ENCODE assay signal across 8 cellular contexts in the genomic region with DNA sequence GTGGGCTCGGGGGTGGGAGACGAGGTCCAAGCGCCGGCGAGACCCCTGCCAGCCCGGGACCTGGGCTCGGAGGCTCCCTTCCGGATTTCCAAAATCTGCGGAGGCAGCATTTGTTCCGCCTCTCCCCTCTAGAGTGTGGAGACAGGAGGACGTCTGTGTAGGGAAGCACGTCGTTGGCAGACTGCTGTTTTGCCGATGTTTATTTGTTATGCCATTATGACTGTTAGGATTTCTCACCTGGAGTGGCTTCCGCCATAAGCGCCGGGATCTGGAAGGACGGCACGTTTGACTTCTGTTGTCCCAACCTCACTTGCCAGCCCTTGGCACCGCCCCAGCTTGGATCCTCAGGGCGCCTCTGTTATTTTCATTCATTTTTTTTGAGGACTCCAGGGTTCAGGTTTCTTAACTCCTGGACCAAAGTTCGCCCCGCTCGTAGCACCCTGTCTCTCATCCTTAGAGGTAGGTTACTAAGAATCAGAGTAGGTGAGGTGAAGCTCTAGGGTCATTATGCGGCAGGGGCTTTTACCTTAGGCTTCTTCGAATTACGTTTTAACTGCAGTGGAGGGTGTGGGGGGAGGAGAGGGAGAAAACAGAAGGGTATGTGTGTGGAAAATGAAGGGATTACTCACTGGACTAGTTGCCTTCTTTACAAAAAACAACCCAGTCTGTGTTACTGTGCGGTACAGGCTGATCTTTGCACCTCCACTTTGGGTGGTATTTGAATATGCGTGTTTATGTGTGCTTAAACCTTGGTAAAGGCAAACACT. TPM values are rescaled to one million over a fixed set of nuclear protein-coding genes. Genes with fewer than 3 reads are reported as not detected.
DNase-seq lines count a peak whose midpoint lies in the region; ATAC-seq and TF ChIP-seq lines count a peak whose summit lies in the region.

No MANE protein-coding gene starts in this region.

- peak; percentile 66 for ATAC-seq in Right ventricle myocardium inferior
- peak; percentile 69 for ATAC-seq in RWPE2 (ENCODE audit: low read depth)
- peak; percentile 75 for ATAC-seq in upper lobe of right lung
- no peak for ATAC-seq in HG03571 (IDR thresholded peaks at IDR 0.05; ENCODE audit: unreplicated experiment)

- TF ChIP-seq CTCF in RWPE2 (IDR thresholded peaks at IDR 0.05; ENCODE audit: poor library complexity, severe bottlenecking) (no peak), upper lobe of right lung (IDR thresholded peaks at IDR 0.05) (no peak)

- H3K4me3 ChIP-seq in RWPE2 (ENCODE audit: severe bottlenecking) = peak overlapping the region; percentile 70
- H3K4me3 ChIP-seq in ectodermal cell (ENCODE audit: insufficient read depth, low read depth, low read length) = peak overlapping the region; percentile 74
- peak overlapping the region; percentile 59 for H3K4me3 ChIP-seq in mesodermal cell (ENCODE audit: extremely low read depth, insufficient read depth, low read length, poor library complexity, severe bottlenecking)
- peak overlapping the region; percentile 67 for H3K4me3 ChIP-seq in upper lobe of right lung

- H3K27ac ChIP-seq in RWPE2 (ENCODE audit: poor library complexity, severe bottlenecking) (peak overlapping the region; percentile 78), ectodermal cell (ENCODE audit: insufficient read depth, low read depth, low read length, poor library complexity, severe bottlenecking) (no peak overlapping the region), mesodermal cell (ENCODE audit: low read depth, low read length, severe bottlenecking) (no peak overlapping the region), upper lobe of right lung (peak overlapping the region; percentile 75)

- H3K27me3 ChIP-seq in RWPE2 (ENCODE audit: insufficient read depth, poor library complexity, severe bottlenecking) (no peaks in the 10 kb centered on the region), ectodermal cell (ENCODE audit: control insufficient read depth, insufficient read depth, low read length, poor library complexity, severe bottlenecking) (peaks cover 9% of the 10 kb centered on the region), upper lobe of right lung (no peaks in the 10 kb centered on the region)

- intact Hi-C loops in Right ventricle myocardium inferior (cut with DNase I) (no loop called here), cardiac septum (cut with DNase I) (no loop called here), upper lobe of right lung (cut with DNase I) (no loop called here)

- 6 to 9% methylated on average over 27 to 29 of the region's 29 CpGs for WGBS in ectodermal cell, 2 experiments
- 8 to 9% methylated on average over 19 to 23 of the region's 29 CpGs for WGBS in mesodermal cell (ENCODE audit: insufficient coverage in 2 of 2), 2 experiments

- H3K36me3 ChIP-seq in RWPE2 (ENCODE audit: low read depth) (peaks cover 30% of the 10 kb centered on the region), ectodermal cell (ENCODE audit: control insufficient read depth, insufficient read depth, low read length) (no peaks in the 10 kb centered on the region), mesodermal cell (ENCODE audit: control insufficient read depth, insufficient read depth, low read length) (no peaks in the 10 kb centered on the region), upper lobe of right lung (no peaks in the 10 kb centered on the region)

- H3K4me1 ChIP-seq in RWPE2 (ENCODE audit: insufficient read depth, poor library complexity, severe bottlenecking) (peaks cover 14% of the 10 kb centered on the region), ectodermal cell (ENCODE audit: control insufficient read depth, insufficient read depth, low read length) (no peaks in the 10 kb centered on the region), mesodermal cell (ENCODE audit: control insufficient read depth, insufficient read depth, low read length, poor library complexity, severe bottlenecking) (no peaks in the 10 kb centered on the region), upper lobe of right lung (peaks cover 12% of the 10 kb centered on the region)

- DNase-seq in Right ventricle myocardium inferior (ENCODE audit: missing footprints) (peak; percentile 75), cardiac septum (ENCODE audit: low spot score) (no peak), HT-29 (ENCODE audit: low spot score) (peak; percentile 53), RWPE2 (ENCODE audit: low spot score) (peak; percentile 74), upper lobe of right lung (peak; percentile 79)

- H3K9me3 ChIP-seq in RWPE2 (ENCODE audit: severe bottlenecking) = no peaks in the 10 kb centered on the region
- no peaks in the 10 kb centered on the region for H3K9me3 ChIP-seq in ectodermal cell (ENCODE audit: control insufficient read depth, low read length)
- no peaks in the 10 kb centered on the region for H3K9me3 ChIP-seq in mesodermal cell (ENCODE audit: control insufficient read depth, low read length)
- no peaks in the 10 kb centered on the region for H3K9me3 ChIP-seq in upper lobe of right lung

RNA-seq across cellular contexts. Expression of a gene that starts 0.5 kb away (rescaled TPM):
- total RNA-seq in Right ventricle myocardium inferior = 9.8 TPM
- 11.1 TPM for total RNA-seq in cardiac septum
- 36.8 and 44.5 TPM in 2 replicates for total RNA-seq in HT-29 (2014; rRNA removed; shearing (Covaris generic))
- 54.8 TPM for polyA plus RNA-seq in ectodermal cell (2013, experiment 1 of 4)
- 56.0 TPM for polyA plus RNA-seq in ectodermal cell (2013, experiment 2 of 4)
- 41.5 TPM for polyA plus RNA-seq in ectodermal cell (2013, experiment 3 of 4)
- 44.3 TPM for polyA plus RNA-seq in ectodermal cell (2013, experiment 4 of 4)
- polyA plus RNA-seq in mesodermal cell (2013, experiment 1 of 2) = 22.0 TPM
- polyA plus RNA-seq in mesodermal cell (2013, experiment 2 of 2) = 19.6 TPM
- total RNA-seq in upper lobe of right lung = 46.3 TPM

Comparison
In these comparisons a context has a peak if more than half of its experiments do, and no peak if none do; other contexts are left out.
1. H3K27ac ChIP-seq: peak in RWPE2 (single experiment) and upper lobe of right lung (single experiment); none in ectodermal cell (single experiment) and mesodermal cell (single experiment).
2. Peak in every context shown above with its lines, with median percentiles within 50 percentile points of each other: H3K4me3 ChIP-seq.